In genomic region chrX:23503835-23504539, GRCh38 we compare ENCODE assay signal across 9 cellular contexts.
DNase-seq lines count a peak whose midpoint lies in the region; FAIRE-seq and TF ChIP-seq lines count a peak whose summit lies in the region.
"Had no signal": no experiment of that assay in that cellular context is flagged by ENCODE, and none has a peak within 500 bp of the region (broad histone marks: within the 10 kb centered on the region; RNA-seq: fewer than 3 reads in every experiment).

No MANE protein-coding gene starts in this region.

- no peaks in the 10 kb centered on the region for H3K4me1 Mint-ChIP-seq in endothelial cell (ENCODE audit: unreplicated experiment)
- no peaks in the 10 kb centered on the region for H3K4me1 Mint-ChIP-seq in activated naive CD8-positive, alpha-beta T cell treated with anti-CD3 and anti-CD28 coated beads for 36 hours

- no peaks in the 10 kb centered on the region for H3K9me3 ChIP-seq in adrenal gland (replicated peaks in 1 of 3)
- no peaks in the 10 kb centered on the region for H3K9me3 ChIP-seq in kidney (ENCODE audit: control insufficient read depth in 1 of 2, low read length in 2 of 2)
- H3K9me3 ChIP-seq: uterus had no signal

- FAIRE-seq in kidney (lab: Jason Lieb, UNC): no peak

- intact Hi-C loops in adrenal gland (cut with DNase I) (no loop called here), kidney (cut with DNase I) (no loop called here)

- no peaks in the 10 kb centered on the region for H3K36me3 Mint-ChIP-seq in endothelial cell (ENCODE audit: low read depth, unreplicated experiment)
- H3K36me3 Mint-ChIP-seq in activated naive CD8-positive, alpha-beta T cell treated with anti-CD3 and anti-CD28 coated beads for 36 hours: no peaks in the 10 kb centered on the region

- H3K9me3 Mint-ChIP-seq in endothelial cell (ENCODE audit: unreplicated experiment): no peaks in the 10 kb centered on the region
- no peaks in the 10 kb centered on the region for H3K9me3 Mint-ChIP-seq in activated naive CD8-positive, alpha-beta T cell treated with anti-CD3 and anti-CD28 coated beads for 36 hours

- no peak overlapping the region for H3K4me3 Mint-ChIP-seq in endothelial cell (ENCODE audit: unreplicated experiment)
- H3K4me3 Mint-ChIP-seq in activated naive CD8-positive, alpha-beta T cell treated with anti-CD3 and anti-CD28 coated beads for 36 hours: no peak overlapping the region

- 44 to 60% (median 49%) methylated on average over 7 to 8 of the region's 8 CpGs for WGBS in adrenal gland, 4 donors

- TF ChIP-seq CTCF in adrenal gland (IDR thresholded peaks at IDR 0.05) (no peak), kidney (IDR thresholded peaks at IDR 0.05; ENCODE audit: borderline replicate concordance, extremely low read depth, insufficient read depth) (no peak), endothelial cell (IDR thresholded peaks at IDR 0.05; ENCODE audit: unreplicated experiment) (no peak)

- H3K27ac ChIP-seq in adrenal gland (no peak overlapping the region), kidney (ENCODE audit: low read depth in 2 of 2, low read length in 2 of 2) (no peak overlapping the region)
- H3K27ac ChIP-seq: uterus had no signal

- TF ChIP-seq POLR2A in adrenal gland (IDR thresholded peaks at IDR 0.05): no peak

- no peak overlapping the region for H3K9ac ChIP-seq in kidney (ENCODE audit: low read length in 2 of 2)

- no peaks in the 10 kb centered on the region for H3K4me1 ChIP-seq in adrenal gland (replicated peaks in 1 of 2)
- H3K4me1 ChIP-seq in kidney (ENCODE audit: control insufficient read depth in 1 of 2, insufficient read depth in 1 of 2, low read depth in 1 of 2, low read length in 2 of 2): peaks cover 0 to 5% of the 10 kb centered on the region in 2 donors
- H3K4me1 ChIP-seq: uterus had no signal

- no peak overlapping the region for H3K4me3 ChIP-seq in adrenal gland
- H3K4me3 ChIP-seq in kidney (ENCODE audit: low read length in 2 of 2): no peak overlapping the region
- H3K4me3 ChIP-seq: uterus had no signal

- DNase-seq in AG08396 (ENCODE audit: low spot score) (peak; percentile 10), NCI-H1092 treated with DMSO at 0.1 percent for 48 hours (lab: John Stamatoyannopoulos, UW) (peak; percentile 73), adrenal gland (peak; percentile 64 to 84 (median 80)), kidney (peak; percentile 87), inferior parietal cortex (ENCODE audit: extremely low spot score) (no peak), endothelial cell (ENCODE audit: low spot score) (no peak)
- no peak for DNase-seq in activated effector memory CD4-positive, alpha-beta T cell treated with anti-CD3 and anti-CD28 coated beads, Interleukin-2, amount 50 U/mL, for 16 hours
- no peak for DNase-seq in activated naive CD8-positive, alpha-beta T cell treated with anti-CD3 and anti-CD28 coated beads for 36 hours
- DNase-seq: uterus had no signal

- no peaks in the 10 kb centered on the region for H3K36me3 ChIP-seq in adrenal gland (replicated peaks in 1 of 2)
- no peaks in the 10 kb centered on the region for H3K36me3 ChIP-seq in kidney (ENCODE audit: control insufficient read depth in 1 of 2, insufficient read depth in 2 of 2, low read length in 2 of 2)
- H3K36me3 ChIP-seq: uterus had no signal

- no peak overlapping the region for H3K27ac Mint-ChIP-seq in endothelial cell (ENCODE audit: unreplicated experiment)
- no peak overlapping the region for H3K27ac Mint-ChIP-seq in activated naive CD8-positive, alpha-beta T cell treated with anti-CD3 and anti-CD28 coated beads for 36 hours

- H3K27me3 ChIP-seq in adrenal gland: no peaks in the 10 kb centered on the region
- H3K27me3 ChIP-seq: uterus had no signal

- H3K27me3 Mint-ChIP-seq in endothelial cell (ENCODE audit: unreplicated experiment): peaks cover 2% of the 10 kb centered on the region
- no peaks in the 10 kb centered on the region for H3K27me3 Mint-ChIP-seq in activated naive CD8-positive, alpha-beta T cell treated with anti-CD3 and anti-CD28 coated beads for 36 hours

Comparison
In these comparisons a context has a peak if more than half of its experiments do, and no peak if none do; other contexts are left out.
1. DNase-seq: peak in AG08396 (single experiment), NCI-H1092 treated with DMSO at 0.1 percent for 48 hours (single experiment), adrenal gland (7 of 7) and kidney (single experiment); none in inferior parietal cortex (single experiment), activated effector memory CD4-positive, alpha-beta T cell treated with anti-CD3 and anti-CD28 coated beads, Interleukin-2, amount 50 U/mL, for 16 hours (single experiment), endothelial cell (single experiment) and activated naive CD8-positive, alpha-beta T cell treated with anti-CD3 and anti-CD28 coated beads for 36 hours (single experiment).